Comparison of ENCODE assay signal across 8 cellular contexts in genomic region chr17:18225562-18226283, GRCh38. TPM values are rescaled to one million over a fixed set of nuclear protein-coding genes. Genes with fewer than 3 reads are reported as not detected.
DNase-seq lines count a peak whose midpoint lies in the region; ATAC-seq and TF ChIP-seq lines count a peak whose summit lies in the region.

TSS of gene LLGL1 (plus strand) at chr17:18225635. CDS start at chr17:18225683, 48 bp downstream.

- peak within 1 kb of the TSS; percentile 96 for H3K4me2 ChIP-seq in osteoblast (ENCODE audit: insufficient read depth, low read length)

- no peaks in the 10 kb centered on the region for H3K9me3 ChIP-seq in osteoblast (ENCODE audit: low read depth, low read length)

- peaks cover 41% of the 10 kb centered on the region for H4K20me1 ChIP-seq in osteoblast (ENCODE audit: insufficient read depth, low read length)

- H3K4me3 ChIP-seq in fibroblast of mammary gland (ENCODE audit: control insufficient read depth, low read depth, low read length): peak within 1 kb of the TSS; percentile 73
- peak within 1 kb of the TSS; percentile 95 for H3K4me3 ChIP-seq in osteoblast (ENCODE audit: insufficient read depth, low read length)

- peaks cover 32% of the 10 kb centered on the region for H3K4me1 ChIP-seq in osteoblast (ENCODE audit: insufficient read depth, low read length)

- DNase-seq in NCI-H82 (lab: John Stamatoyannopoulos, UW) (peak; percentile 66), NCI-H82 treated with DMSO at 0.1 percent for 48 hours (lab: John Stamatoyannopoulos, UW; ENCODE audit: unreplicated experiment) (no peak), UCSD-AML1 (lab: John Stamatoyannopoulos, UW; ENCODE audit: unreplicated experiment) (peak; percentile 53), fibroblast of mammary gland (ENCODE audit: low read depth) (no peak), osteoblast (ENCODE audit: insufficient read length, low spot score, missing footprints) (peak; percentile 92), HPDE6-E6E7 (ENCODE audit: extremely low spot score) (no peak), NCI-H69 (lab: John Stamatoyannopoulos, UW) (no peak)

- ATAC-seq in HG03039 (IDR thresholded peaks at IDR 0.05; ENCODE audit: unreplicated experiment): peak; percentile 3

- H3K36me3 ChIP-seq in osteoblast (ENCODE audit: insufficient read depth, low read length): no peaks in the 10 kb centered on the region

- no peaks in the 10 kb centered on the region for H3K27me3 ChIP-seq in osteoblast (ENCODE audit: insufficient read depth, low read length)

- H2AFZ ChIP-seq in osteoblast (ENCODE audit: low read length): peak within 1 kb of the TSS; percentile 82

- H3K27ac ChIP-seq in osteoblast (ENCODE audit: low read depth, low read length): peak within 1 kb of the TSS; percentile 74

- TF ChIP-seq CTCF in fibroblast of mammary gland (conservative IDR thresholded peaks at IDR 0.05; ENCODE audit: control insufficient read depth, insufficient read depth, low read depth, low read length) (no peak), osteoblast (IDR thresholded peaks at IDR 0.05; ENCODE audit: extremely low read depth, low read depth, low read length) (no peak)

- H3K79me2 ChIP-seq in osteoblast (ENCODE audit: insufficient read depth, low read length): peaks cover 50% of the 10 kb centered on the region

RNA-seq across cellular contexts. Expression of gene LLGL1, which starts in this region (rescaled TPM):
- total RNA-seq in osteoblast: 41.0 and 50.3 TPM in 2 replicates

Comparison
In these comparisons a context has a peak if more than half of its experiments do, and no peak if none do; other contexts are left out.
1. DNase-seq: peak in NCI-H82 (single experiment), UCSD-AML1 (single experiment) and osteoblast (single experiment); none in NCI-H82 treated with DMSO at 0.1 percent for 48 hours (single experiment), fibroblast of mammary gland (single experiment), HPDE6-E6E7 (single experiment) and NCI-H69 (single experiment).